Comparison of ENCODE assay signal across 1 cellular context in the genomic region with DNA sequence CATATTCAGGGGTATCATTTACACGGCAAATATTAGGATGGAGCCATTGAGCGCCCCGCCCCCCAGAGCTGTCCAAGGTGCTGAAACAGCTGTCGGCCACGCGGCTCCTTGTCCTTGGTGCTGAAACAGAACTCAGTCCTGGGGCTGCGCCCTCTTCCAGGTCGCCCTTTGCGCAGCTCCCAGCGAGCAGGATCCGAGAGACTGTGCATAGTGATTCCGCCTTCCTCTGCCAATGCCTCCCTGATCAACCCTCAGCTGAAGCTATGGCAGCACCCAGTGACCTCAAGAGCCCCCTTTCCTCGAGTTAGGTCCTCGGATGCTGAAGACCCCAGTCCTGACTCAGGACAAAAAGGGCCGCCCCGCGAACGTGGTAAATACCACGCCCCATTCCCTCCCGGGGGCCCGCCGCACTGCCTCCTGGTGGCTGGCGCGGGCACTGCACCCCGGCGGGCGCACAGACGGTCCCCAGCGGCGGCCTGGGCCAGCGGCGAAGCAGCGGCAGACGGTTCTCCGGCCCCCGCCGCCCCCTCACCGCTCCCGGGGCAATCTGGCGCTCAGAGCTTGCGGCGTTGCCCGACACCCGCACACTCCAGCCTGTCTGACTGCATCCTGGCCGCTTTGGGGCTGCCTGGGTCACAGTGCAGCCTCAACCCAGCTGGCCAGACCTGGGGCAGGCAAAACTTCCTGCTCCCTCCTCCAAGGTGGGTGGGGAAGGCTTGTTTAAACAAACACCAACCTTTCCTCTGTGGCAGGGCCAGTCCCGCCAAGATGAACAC.
A peak's percentile ranks its signal among the peaks of the same experiment; 100 is the strongest.
TF ChIP-seq lines count a peak whose summit lies in the region.

No MANE protein-coding gene starts in this region.

TF ChIP-seq in GM12878, 131 proteins besides CTCF, POLR2A, EP300 and RAD21 (continued from another document and continues in another):
- TF ChIP-seq SIN3A (IDR thresholded peaks at IDR 0.05; ENCODE audit: low read depth, low read length) (peak; percentile 100), ZNF217 (IDR thresholded peaks at IDR 0.05) (no peak), STAT1 (conservative IDR thresholded peaks at IDR 0.05) (no peak), RUNX3 (IDR thresholded peaks at IDR 0.05; ENCODE audit: low read length) (no peak), ZSCAN29 (IDR thresholded peaks at IDR 0.05) (no peak), BCL11A (IDR thresholded peaks at IDR 0.05; ENCODE audit: low read depth, low read length) (0 out of 2 replicates have a peak, but pooled peaks have one; percentile 26), TCF12 (IDR thresholded peaks at IDR 0.05; ENCODE audit: low read depth, low read length) (peak; percentile 97), NKRF (conservative IDR thresholded peaks at IDR 0.05) (peak; percentile 97), IKZF1 (conservative IDR thresholded peaks at IDR 0.05) (0 out of 2 replicates have a peak, but pooled peaks have one; percentile 13), RCOR1 (conservative IDR thresholded peaks at IDR 0.05; ENCODE audit: low read depth, low read length) (peak; percentile 98; the same call in 1 of the 2 replicates), MAX (IDR thresholded peaks at IDR 0.05; ENCODE audit: low read depth, low read length) (peak; percentile 99), TCF7 (IDR thresholded peaks at IDR 0.05; ENCODE audit: borderline replicate concordance) (no peak), E2F8 (IDR thresholded peaks at IDR 0.05; ENCODE audit: low read depth, partially characterized antibody) (peak; percentile 43), IRF4 (IDR thresholded peaks at IDR 0.05; ENCODE audit: low read depth, low read length) (0 out of 2 replicates have a peak, but pooled peaks have one; percentile 19), CREM (IDR thresholded peaks at IDR 0.05; ENCODE audit: low read depth) (peak; percentile 51; the same call in 1 of the 2 replicates), HSF1 (IDR thresholded peaks at IDR 0.05; ENCODE audit: low read depth, low read length) (no peak), CHD4 (IDR thresholded peaks at IDR 0.05) (no peak), MXI1 (IDR thresholded peaks at IDR 0.05; ENCODE audit: low read depth, low read length) (peak; percentile 99), MEF2B (IDR thresholded peaks at IDR 0.05; ENCODE audit: partially characterized antibody, poor library complexity, severe bottlenecking) (no peak), REST (IDR thresholded peaks at IDR 0.05; ENCODE audit: low read depth, low read length) (peak; percentile 100), DPF2 (IDR thresholded peaks at IDR 0.05) (no peak), POLR2AphosphoS2 (IDR thresholded peaks at IDR 0.05; ENCODE audit: low read depth, low read length) (no peak), ZBTB40 (IDR thresholded peaks at IDR 0.05; ENCODE audit: borderline replicate concordance) (peak; percentile 85), SP1 (IDR thresholded peaks at IDR 0.05; ENCODE audit: low read depth, low read length) (peak; percentile 40), CBX3 (IDR thresholded peaks at IDR 0.05; ENCODE audit: borderline replicate concordance, low read depth) (no peak), SMARCA5 (IDR thresholded peaks at IDR 0.05) (no peak), JUND (IDR thresholded peaks at IDR 0.05; ENCODE audit: low read depth, low read length) (no peak)
- TF ChIP-seq, protein P1, sequence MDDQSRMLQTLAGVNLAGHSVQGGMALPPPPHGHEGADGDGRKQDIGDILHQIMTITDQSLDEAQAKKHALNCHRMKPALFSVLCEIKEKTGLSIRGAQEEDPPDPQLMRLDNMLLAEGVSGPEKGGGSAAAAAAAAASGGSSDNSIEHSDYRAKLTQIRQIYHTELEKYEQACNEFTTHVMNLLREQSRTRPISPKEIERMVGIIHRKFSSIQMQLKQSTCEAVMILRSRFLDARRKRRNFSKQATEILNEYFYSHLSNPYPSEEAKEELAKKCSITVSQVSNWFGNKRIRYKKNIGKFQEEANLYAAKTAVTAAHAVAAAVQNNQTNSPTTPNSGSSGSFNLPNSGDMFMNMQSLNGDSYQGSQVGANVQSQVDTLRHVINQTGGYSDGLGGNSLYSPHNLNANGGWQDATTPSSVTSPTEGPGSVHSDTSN (IDR thresholded peaks at IDR 0.05; ENCODE audit: insufficient replicate concordance, low read depth, low read length): peak; percentile 53
- TF ChIP-seq, protein P2, sequence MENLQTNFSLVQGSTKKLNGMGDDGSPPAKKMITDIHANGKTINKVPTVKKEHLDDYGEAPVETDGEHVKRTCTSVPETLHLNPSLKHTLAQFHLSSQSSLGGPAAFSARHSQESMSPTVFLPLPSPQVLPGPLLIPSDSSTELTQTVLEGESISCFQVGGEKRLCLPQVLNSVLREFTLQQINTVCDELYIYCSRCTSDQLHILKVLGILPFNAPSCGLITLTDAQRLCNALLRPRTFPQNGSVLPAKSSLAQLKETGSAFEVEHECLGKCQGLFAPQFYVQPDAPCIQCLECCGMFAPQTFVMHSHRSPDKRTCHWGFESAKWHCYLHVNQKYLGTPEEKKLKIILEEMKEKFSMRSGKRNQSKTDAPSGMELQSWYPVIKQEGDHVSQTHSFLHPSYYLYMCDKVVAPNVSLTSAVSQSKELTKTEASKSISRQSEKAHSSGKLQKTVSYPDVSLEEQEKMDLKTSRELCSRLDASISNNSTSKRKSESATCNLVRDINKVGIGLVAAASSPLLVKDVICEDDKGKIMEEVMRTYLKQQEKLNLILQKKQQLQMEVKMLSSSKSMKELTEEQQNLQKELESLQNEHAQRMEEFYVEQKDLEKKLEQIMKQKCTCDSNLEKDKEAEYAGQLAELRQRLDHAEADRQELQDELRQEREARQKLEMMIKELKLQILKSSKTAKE (IDR thresholded peaks at IDR 0.05; ENCODE audit: low read depth, poor library complexity, severe bottlenecking): no peak
- TF ChIP-seq, protein P3, sequence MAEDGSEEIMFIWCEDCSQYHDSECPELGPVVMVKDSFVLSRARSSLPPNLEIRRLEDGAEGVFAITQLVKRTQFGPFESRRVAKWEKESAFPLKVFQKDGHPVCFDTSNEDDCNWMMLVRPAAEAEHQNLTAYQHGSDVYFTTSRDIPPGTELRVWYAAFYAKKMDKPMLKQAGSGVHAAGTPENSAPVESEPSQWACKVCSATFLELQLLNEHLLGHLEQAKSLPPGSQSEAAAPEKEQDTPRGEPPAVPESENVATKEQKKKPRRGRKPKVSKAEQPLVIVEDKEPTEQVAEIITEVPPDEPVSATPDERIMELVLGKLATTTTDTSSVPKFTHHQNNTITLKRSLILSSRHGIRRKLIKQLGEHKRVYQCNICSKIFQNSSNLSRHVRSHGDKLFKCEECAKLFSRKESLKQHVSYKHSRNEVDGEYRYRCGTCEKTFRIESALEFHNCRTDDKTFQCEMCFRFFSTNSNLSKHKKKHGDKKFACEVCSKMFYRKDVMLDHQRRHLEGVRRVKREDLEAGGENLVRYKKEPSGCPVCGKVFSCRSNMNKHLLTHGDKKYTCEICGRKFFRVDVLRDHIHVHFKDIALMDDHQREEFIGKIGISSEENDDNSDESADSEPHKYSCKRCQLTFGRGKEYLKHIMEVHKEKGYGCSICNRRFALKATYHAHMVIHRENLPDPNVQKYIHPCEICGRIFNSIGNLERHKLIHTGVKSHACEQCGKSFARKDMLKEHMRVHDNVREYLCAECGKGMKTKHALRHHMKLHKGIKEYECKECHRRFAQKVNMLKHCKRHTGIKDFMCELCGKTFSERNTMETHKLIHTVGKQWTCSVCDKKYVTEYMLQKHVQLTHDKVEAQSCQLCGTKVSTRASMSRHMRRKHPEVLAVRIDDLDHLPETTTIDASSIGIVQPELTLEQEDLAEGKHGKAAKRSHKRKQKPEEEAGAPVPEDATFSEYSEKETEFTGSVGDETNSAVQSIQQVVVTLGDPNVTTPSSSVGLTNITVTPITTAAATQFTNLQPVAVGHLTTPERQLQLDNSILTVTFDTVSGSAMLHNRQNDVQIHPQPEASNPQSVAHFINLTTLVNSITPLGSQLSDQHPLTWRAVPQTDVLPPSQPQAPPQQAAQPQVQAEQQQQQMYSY (CRISPR knock-in tag; IDR thresholded peaks at IDR 0.05): no peak
